8 cellular contexts compared by ENCODE assay signal in the genomic region with DNA sequence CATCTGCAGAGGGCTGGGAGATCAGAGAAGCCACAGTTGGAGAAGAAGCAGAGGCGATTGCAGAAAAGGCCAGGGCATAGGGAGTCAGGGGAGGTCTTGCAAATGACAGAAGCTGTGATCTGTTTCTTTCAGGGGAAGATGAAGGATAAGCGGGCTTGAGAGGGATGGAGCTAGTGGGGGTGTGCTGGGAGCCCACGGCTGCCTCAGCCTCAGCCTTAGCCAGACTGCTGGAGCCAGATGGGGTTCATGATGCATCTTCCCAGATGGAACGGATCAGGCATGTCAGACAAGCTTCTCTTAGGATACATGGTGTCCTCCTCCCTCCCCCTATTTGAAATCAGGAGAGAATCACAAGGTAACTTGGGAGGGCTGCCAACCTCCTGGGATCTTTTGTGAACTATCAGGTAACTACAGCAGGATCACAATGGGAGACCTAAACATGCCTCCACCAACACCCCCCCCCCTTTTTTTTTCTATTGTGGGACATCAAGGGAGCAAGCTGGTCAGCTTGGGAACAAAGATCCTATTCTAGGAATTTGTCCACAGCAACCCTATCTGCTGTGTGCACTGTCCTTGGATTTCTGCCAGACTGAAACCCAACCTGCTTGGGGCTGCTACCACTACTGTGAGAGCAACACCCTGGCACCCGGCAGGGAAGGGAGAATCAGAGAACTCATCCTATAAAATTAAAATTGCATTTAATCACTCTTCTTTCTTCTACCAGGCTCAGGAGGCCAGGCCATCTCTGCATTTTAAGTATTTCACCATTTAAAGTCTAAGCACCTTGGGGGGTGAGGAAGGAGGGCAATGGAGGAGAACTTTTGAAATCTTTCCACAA. TPM values are rescaled to one million over a fixed set of nuclear protein-coding genes. Genes with fewer than 3 reads are reported as not detected.
DNase-seq lines count a peak whose midpoint lies in the region; ATAC-seq and TF ChIP-seq lines count a peak whose summit lies in the region.

No MANE protein-coding gene starts in this region.

- H3K4me1 ChIP-seq in SJCRH30 = peaks cover 39% of the 10 kb centered on the region
- H3K4me1 ChIP-seq in smooth muscle cell (ENCODE audit: low read depth) = peaks cover 30% of the 10 kb centered on the region
- no peaks in the 10 kb centered on the region for H3K4me1 ChIP-seq in naive thymus-derived CD4-positive, alpha-beta T cell (ENCODE audit: control insufficient read depth in 2 of 2, insufficient read depth in 2 of 2, low read length in 2 of 2)

- intact Hi-C loops in naive thymus-derived CD4-positive, alpha-beta T cell (cut with micrococcal nuclease) = no loop called here

- WGBS in smooth muscle cell (ENCODE audit: low lambda C conversion rate) = 47% methylated on average over 5 of the region's 5 CpGs

- TF ChIP-seq CTCF in glutamatergic neuron (IDR thresholded peaks at IDR 0.05; ENCODE audit: partially characterized antibody, unreplicated experiment) (no peak), smooth muscle cell (IDR thresholded peaks at IDR 0.05; ENCODE audit: borderline replicate concordance, insufficient read depth, poor library complexity, severe bottlenecking) (no peak)

- POLR2A ChIA-PET in naive thymus-derived CD4-positive, alpha-beta T cell (lab: Charles Lee) = interaction anchor here (1.3 kb wide), 1 partner anchor 10 kb away, joined by 4 read pairs; no protein-coding TSS in a partner anchor

- H3K27ac ChIP-seq in SJCRH30 (peak overlapping the region; percentile 6; the same call in 1 of the 2 replicates), smooth muscle cell (ENCODE audit: low read depth) (peak overlapping the region; percentile 18)
- H3K27ac ChIP-seq in naive thymus-derived CD4-positive, alpha-beta T cell (ENCODE audit: low read depth, low read length) = no peak overlapping the region

- no peak for ATAC-seq in naive thymus-derived CD4-positive, alpha-beta T cell
- ATAC-seq in GM19467 (IDR thresholded peaks at IDR 0.05; ENCODE audit: unreplicated experiment) = no peak
- ATAC-seq in HG03520 (IDR thresholded peaks at IDR 0.05; ENCODE audit: unreplicated experiment) = no peak

- H3K9me3 Mint-ChIP-seq in glutamatergic neuron (ENCODE audit: unreplicated experiment) = no peaks in the 10 kb centered on the region
- no peaks in the 10 kb centered on the region for H3K9me3 Mint-ChIP-seq in naive thymus-derived CD4-positive, alpha-beta T cell

- no peaks in the 10 kb centered on the region for H3K36me3 Mint-ChIP-seq in glutamatergic neuron (ENCODE audit: unreplicated experiment)
- no peaks in the 10 kb centered on the region for H3K36me3 Mint-ChIP-seq in naive thymus-derived CD4-positive, alpha-beta T cell

- H3K4me2 ChIP-seq in smooth muscle cell = peak overlapping the region; percentile 72

- TF ChIP-seq RAD21 in Ishikawa (IDR thresholded peaks at IDR 0.05; ENCODE audit: low read depth) = no peak

- H3K36me3 ChIP-seq in SJCRH30 (no peaks in the 10 kb centered on the region), smooth muscle cell (ENCODE audit: low read depth) (no peaks in the 10 kb centered on the region)
- H3K36me3 ChIP-seq in naive thymus-derived CD4-positive, alpha-beta T cell (ENCODE audit: control insufficient read depth in 2 of 3, insufficient read depth in 3 of 3, low read length in 3 of 3) = no peaks in the 10 kb centered on the region

- H3K27ac Mint-ChIP-seq in glutamatergic neuron (ENCODE audit: unreplicated experiment) = peak overlapping the region; percentile 78
- H3K27ac Mint-ChIP-seq in naive thymus-derived CD4-positive, alpha-beta T cell = no peak overlapping the region

- peaks cover 28% of the 10 kb centered on the region for H3K4me1 Mint-ChIP-seq in glutamatergic neuron (ENCODE audit: low read depth, unreplicated experiment)
- peaks cover 0 to 2% (median 0%) of the 10 kb centered on the region in 7 donors for H3K4me1 Mint-ChIP-seq in naive thymus-derived CD4-positive, alpha-beta T cell

- TF ChIP-seq EP300 in Ishikawa (IDR thresholded peaks at IDR 0.05; ENCODE audit: borderline replicate concordance) = no peak

- H3K4me3 ChIP-seq in SJCRH30 (peak overlapping the region; percentile 13; the same call in 1 of the 2 replicates), smooth muscle cell (no peak overlapping the region)
- H3K4me3 ChIP-seq in naive thymus-derived CD4-positive, alpha-beta T cell (ENCODE audit: low read length) = no peak overlapping the region

- DNase-seq in SJCRH30 (peak; percentile 88 to 93), glutamatergic neuron (no peak), smooth muscle cell (lab: John Stamatoyannopoulos, UW; ENCODE audit: unreplicated experiment) (no peak), GF-D8 (lab: John Stamatoyannopoulos, UW) (no peak)
- no peak for DNase-seq in naive thymus-derived CD4-positive, alpha-beta T cell

- no peak overlapping the region for H3K9ac ChIP-seq in smooth muscle cell (ENCODE audit: low read depth)

- H3K27me3 Mint-ChIP-seq in glutamatergic neuron (ENCODE audit: unreplicated experiment) = no peaks in the 10 kb centered on the region
- peaks cover 0 to 59% (median 5%) of the 10 kb centered on the region in 5 donors for H3K27me3 Mint-ChIP-seq in naive thymus-derived CD4-positive, alpha-beta T cell

- H4K20me1 ChIP-seq in smooth muscle cell (ENCODE audit: low read depth) = no peaks in the 10 kb centered on the region

- H2AFZ ChIP-seq in smooth muscle cell (ENCODE audit: low read depth) = no peak overlapping the region

- CTCF ChIA-PET in naive thymus-derived CD4-positive, alpha-beta T cell (lab: Charles Lee) = interaction anchor here (0.7 kb wide), 1 partner anchor 1484 kb away, joined by 4 read pairs; no protein-coding TSS in a partner anchor

- peak overlapping the region; percentile 28 for H3K4me3 Mint-ChIP-seq in glutamatergic neuron (ENCODE audit: unreplicated experiment)
- H3K4me3 Mint-ChIP-seq in naive thymus-derived CD4-positive, alpha-beta T cell = no peak overlapping the region

- H3K9me3 ChIP-seq in SJCRH30 (replicated peaks) (no peaks in the 10 kb centered on the region), smooth muscle cell (replicated peaks; ENCODE audit: low read depth) (no peaks in the 10 kb centered on the region)
- H3K9me3 ChIP-seq in naive thymus-derived CD4-positive, alpha-beta T cell (ENCODE audit: control insufficient read depth in 2 of 3, low read length in 3 of 3) = no peaks in the 10 kb centered on the region

- H3K27me3 ChIP-seq in SJCRH30 (no peaks in the 10 kb centered on the region), smooth muscle cell (ENCODE audit: low read depth) (no peaks in the 10 kb centered on the region)
- H3K27me3 ChIP-seq in naive thymus-derived CD4-positive, alpha-beta T cell (ENCODE audit: control insufficient read depth in 2 of 2, insufficient read depth in 2 of 2, low read length in 2 of 2) = no peaks in the 10 kb centered on the region

- H3K79me2 ChIP-seq in smooth muscle cell (ENCODE audit: low read depth) = no peaks in the 10 kb centered on the region

- no peaks in the 10 kb centered on the region for H3F3A ChIP-seq in smooth muscle cell (ENCODE audit: low read depth)

TF ChIP-seq in Ishikawa, 13 proteins besides CTCF, POLR2A, EP300 and RAD21:
- TF ChIP-seq NFIC (IDR thresholded peaks at IDR 0.05) (peak; percentile 84), TEAD4 (IDR thresholded peaks at IDR 0.05) (peak; percentile 25; the same call in 1 of the 2 replicates), EGR1 (IDR thresholded peaks at IDR 0.05) (no peak)

RNA-seq across cellular contexts. Expression of a gene that starts 10.7 kb away (rescaled TPM):
- total RNA-seq in SJCRH30 (2014; rRNA removed; shearing (Covaris generic)) = 164 and 166 TPM in 2 replicates
- total RNA-seq in glutamatergic neuron (ENCODE audit: unreplicated experiment) (269 TPM), smooth muscle cell (103 and 104 TPM in 2 replicates)
- polyA plus RNA-seq in smooth muscle cell = 47.6 and 53.7 TPM in 2 replicates
- 100 to 1,000 TPM in 2 of 5 experiments, 10 to 100 TPM in 3; 81.4 to 160 (median 83.9) TPM for total RNA-seq in naive thymus-derived CD4-positive, alpha-beta T cell
- 1 to 10 TPM; 2.1 to 2.5 TPM for polyA plus RNA-seq in naive thymus-derived CD4-positive, alpha-beta T cell

Comparison
In these comparisons a context has a peak if more than half of its experiments do, and no peak if none do; other contexts are left out.
1. DNase-seq: peak in SJCRH30 (2 of 2); none in glutamatergic neuron (single experiment), smooth muscle cell (single experiment), naive thymus-derived CD4-positive, alpha-beta T cell (0 of 9) and GF-D8 (single experiment).